ENCODE assay signal across 8 cellular contexts in the genomic region with DNA sequence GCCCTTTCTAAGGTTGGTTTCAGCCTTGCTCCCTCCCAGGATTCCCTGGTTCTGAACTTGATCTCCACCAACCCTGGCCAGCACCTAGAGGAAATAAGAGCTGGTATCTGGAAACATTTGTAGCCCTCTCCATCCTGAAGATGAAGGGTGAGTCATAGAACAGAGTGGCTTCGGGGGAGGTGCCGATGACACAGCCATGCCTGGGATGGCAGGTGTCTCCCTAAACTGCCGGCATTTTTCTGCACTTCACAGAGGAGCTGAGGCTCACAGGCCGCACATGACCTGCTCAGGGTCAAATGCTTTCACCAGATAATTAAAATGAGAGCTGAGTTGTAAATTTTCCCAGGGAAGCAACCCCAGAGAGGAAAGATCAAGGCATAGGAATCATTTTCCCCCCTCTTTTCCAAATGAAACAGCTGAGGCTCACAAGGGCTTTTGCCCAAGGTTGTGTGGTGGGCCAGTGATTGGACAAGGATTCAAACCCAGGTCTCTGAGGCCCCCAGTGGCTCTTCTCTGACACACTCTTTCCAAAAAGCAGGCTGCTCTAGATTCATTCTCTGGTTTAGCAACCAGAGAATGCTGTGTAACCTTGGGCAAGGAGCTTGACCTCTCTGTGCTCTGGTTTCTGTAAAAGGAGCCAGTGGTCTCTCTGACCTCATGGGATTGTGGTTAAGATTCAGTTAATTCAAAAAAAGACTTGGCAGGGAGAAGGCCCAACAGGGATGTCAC. TPM values are rescaled to one million over a fixed set of nuclear protein-coding genes. Genes with fewer than 3 reads are reported as not detected.
DNase-seq lines count a peak whose midpoint lies in the region; ATAC-seq and TF ChIP-seq lines count a peak whose summit lies in the region.

No MANE protein-coding gene starts in this region.

- H3K79me1 ChIP-seq in neuronal stem cell (ENCODE audit: low read depth, low read length), result peaks cover 5% of the 10 kb centered on the region

- peaks cover 6 to 14% of the 10 kb centered on the region in 2 donors for H3K4me1 ChIP-seq in neuronal stem cell (ENCODE audit: control insufficient read depth in 2 of 2, insufficient read depth in 1 of 2, low read depth in 1 of 2, low read length in 2 of 2)

- no CpG with 5 or more reads among the region's 4 CpGs for WGBS in neuronal stem cell (ENCODE audit: extremely low coverage in 2 of 2, insufficient read length in 2 of 2, insufficient replicate concordance in 1 of 2), 2 donors

- H3K4me2 ChIP-seq in neuronal stem cell (ENCODE audit: insufficient read depth, low read length, poor library complexity, severe bottlenecking), result peak overlapping the region; percentile 92

- no peak overlapping the region for H3K4ac ChIP-seq in neuronal stem cell (ENCODE audit: low read length)

- DNase-seq in activated T-cell treated with anti-CD3 and anti-CD28 coated beads for 24 hours (ENCODE audit: low read depth) (peak; percentile 14), SHP77 treated with DMSO at 0.1 percent for 48 hours (lab: John Stamatoyannopoulos, UW) (peak; percentile 27), endothelial cell (ENCODE audit: low spot score) (no peak), neuronal stem cell (ENCODE audit: low spot score) (no peak), GM10248 (ENCODE audit: extremely low spot score) (no peak)
- no peak for DNase-seq in activated T-cell treated with anti-CD3 and anti-CD28 coated beads, Interleukin-2, amount 50 U/mL, for 1 hour

- H2BK120ac ChIP-seq in neuronal stem cell (ENCODE audit: low read depth, low read length), result no peak overlapping the region

- H3K9me3 ChIP-seq in neuronal stem cell (replicated peaks in 1 of 2; ENCODE audit: control insufficient read depth in 2 of 2, insufficient read depth in 1 of 2, low read depth in 1 of 2, low read length in 2 of 2), result no peaks in the 10 kb centered on the region

- ATAC-seq in HG02759 (IDR thresholded peaks at IDR 0.05; ENCODE audit: unreplicated experiment) (no peak), GM18868 (IDR thresholded peaks at IDR 0.05; ENCODE audit: unreplicated experiment) (no peak)

- no peak for TF ChIP-seq CTCF in endothelial cell (IDR thresholded peaks at IDR 0.05; ENCODE audit: unreplicated experiment)
- no peak for TF ChIP-seq CTCF in GM10248 (IDR thresholded peaks at IDR 0.05; ENCODE audit: control extremely low read depth, extremely low read depth, low read depth, missing control alignments)

- peaks cover 0 to 14% (median 2%) of the 10 kb centered on the region in 3 experiments for H3K27me3 ChIP-seq in neuronal stem cell (ENCODE audit: control insufficient read depth in 3 of 3, insufficient read depth in 3 of 3, low read depth in 1 of 3, low read length in 3 of 3)

- no peak overlapping the region for H3K27ac ChIP-seq in neuronal stem cell (replicated peaks; ENCODE audit: low read length)

- H2BK15ac ChIP-seq in neuronal stem cell (ENCODE audit: low read length), result no peak overlapping the region

- H3K23ac ChIP-seq in neuronal stem cell (ENCODE audit: low read depth, low read length, poor library complexity), result no peak overlapping the region

- peaks cover 10% of the 10 kb centered on the region for H3K27me3 Mint-ChIP-seq in endothelial cell (ENCODE audit: unreplicated experiment)

- H2AFZ ChIP-seq in neuronal stem cell (ENCODE audit: low read length), result peak overlapping the region; percentile 93

- no peaks in the 10 kb centered on the region for H3K9me3 Mint-ChIP-seq in endothelial cell (ENCODE audit: unreplicated experiment)

- H4K91ac ChIP-seq in neuronal stem cell (ENCODE audit: low read depth, low read length, poor library complexity), result no peak overlapping the region

- CTCF ChIA-PET in GM10248 (lab: Yijun Ruan, JAX), result interaction anchor here (0.6 to 3.4 kb wide), 5 partner anchors 9 to 112 kb away, joined by 3 to 23 read pairs (median 4); no protein-coding TSS in a partner anchor

- H3K14ac ChIP-seq in neuronal stem cell (ENCODE audit: low read length), result no peak overlapping the region

- peaks cover 18% of the 10 kb centered on the region for H3K4me1 Mint-ChIP-seq in endothelial cell (ENCODE audit: unreplicated experiment)

- peak overlapping the region; percentile 65 to 80 for H3K4me3 ChIP-seq in neuronal stem cell (ENCODE audit: low read length in 2 of 2)

- H2BK12ac ChIP-seq in neuronal stem cell (ENCODE audit: low read length), result no peak overlapping the region

- H2BK5ac ChIP-seq in neuronal stem cell (ENCODE audit: low read length), result no peak overlapping the region

- no peak overlapping the region for H4K8ac ChIP-seq in neuronal stem cell (ENCODE audit: low read depth, low read length)

- POLR2A ChIA-PET in GM10248 (lab: Yijun Ruan, JAX), result no interaction called here

- peaks cover 4 to 28% of the 10 kb centered on the region in 2 donors for H3K36me3 ChIP-seq in neuronal stem cell (replicated peaks in 1 of 2; ENCODE audit: control insufficient read depth in 2 of 2, insufficient read depth in 2 of 2, low read length in 2 of 2)

- H3K36me3 Mint-ChIP-seq in endothelial cell (ENCODE audit: low read depth, unreplicated experiment), result peaks cover 4% of the 10 kb centered on the region

- no peak overlapping the region for H3K18ac ChIP-seq in neuronal stem cell (ENCODE audit: low read length)

- no peak overlapping the region for H3K9ac ChIP-seq in neuronal stem cell (ENCODE audit: low read depth, low read length, poor library complexity)

- H2AK5ac ChIP-seq in neuronal stem cell (ENCODE audit: low read depth, low read length), result no peak overlapping the region

- peak overlapping the region; percentile 89 for H3K4me3 Mint-ChIP-seq in endothelial cell (ENCODE audit: unreplicated experiment)

- no peak overlapping the region for H3K27ac Mint-ChIP-seq in endothelial cell (ENCODE audit: unreplicated experiment)

RNA-seq across cellular contexts. Expression of gene SLC25A42, which starts 1.2 kb away (rescaled TPM):
- total RNA-seq in endothelial cell (ENCODE audit: unreplicated experiment), result 7.5 TPM
- 6.8 TPM for polyA plus RNA-seq in neuronal stem cell (2013, experiment 1 of 2)
- 7.2 TPM for polyA plus RNA-seq in neuronal stem cell (2013, experiment 2 of 2)

RNA-seq across cellular contexts. Expression of gene ARMC6, which starts 29.2 kb away (rescaled TPM):
- total RNA-seq in endothelial cell (ENCODE audit: unreplicated experiment), result 25.9 TPM
- polyA plus RNA-seq in neuronal stem cell (2013, experiment 1 of 2), result 15.0 TPM
- 14.5 TPM for polyA plus RNA-seq in neuronal stem cell (2013, experiment 2 of 2)

RNA-seq across cellular contexts. Expression of gene SUGP2, which starts 29.3 kb away (rescaled TPM):
- total RNA-seq in endothelial cell (ENCODE audit: unreplicated experiment), result 109 TPM
- polyA plus RNA-seq in neuronal stem cell (2013, experiment 1 of 2), result 103 TPM
- 101 TPM for polyA plus RNA-seq in neuronal stem cell (2013, experiment 2 of 2)

Comparison
In these comparisons a context has a peak if more than half of its experiments do, and no peak if none do; other contexts are left out.
1. DNase-seq: peak in activated T-cell treated with anti-CD3 and anti-CD28 coated beads for 24 hours (single experiment) and SHP77 treated with DMSO at 0.1 percent for 48 hours (single experiment); none in activated T-cell treated with anti-CD3 and anti-CD28 coated beads, Interleukin-2, amount 50 U/mL, for 1 hour (single experiment), endothelial cell (single experiment), neuronal stem cell (single experiment) and GM10248 (single experiment).